Comparison of ENCODE assay signal across 8 cellular contexts in genomic region chr22:50562523-50563409, GRCh38. TPM values are rescaled to one million over a fixed set of nuclear protein-coding genes. Genes with fewer than 3 reads are reported as not detected.
A peak's percentile ranks its signal among the peaks of the same experiment; 100 is the strongest.
DNase-seq lines count a peak whose midpoint lies in the region; ATAC-seq and TF ChIP-seq lines count a peak whose summit lies in the region.

A gene with protein sequence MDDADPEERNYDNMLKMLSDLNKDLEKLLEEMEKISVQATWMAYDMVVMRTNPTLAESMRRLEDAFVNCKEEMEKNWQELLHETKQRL (minus strand): TSS chr22:50562919. CDS start chr22:50556405, 6,514 bp downstream.

- H3K4me2 ChIP-seq in BLaER1 treated with 17β-estradiol and CSF1 and Interleukin-3, amounts not matched to agents 10 nM and 100 nM = peak within 1 kb of the TSS; percentile 83 to 99 (median 94)

- no peaks in the 10 kb centered on the region for H3K9me3 ChIP-seq in BLaER1 treated with 17β-estradiol and CSF1 and Interleukin-3, amounts not matched to agents 10 nM and 100 nM (replicated peaks in 1 of 11)
- H3K9me3 ChIP-seq in left lung = no peaks in the 10 kb centered on the region

- TF ChIP-seq CTCF in left lung (IDR thresholded peaks at IDR 0.05) = peak; percentile 96 to 100

- H3K36me3 ChIP-seq in BLaER1 treated with 17β-estradiol and CSF1 and Interleukin-3, amounts not matched to agents 10 nM and 100 nM = peaks cover 3 to 10% (median 6%) of the 10 kb centered on the region in 11 experiments; a peak in 21 of 22 replicates
- no peaks in the 10 kb centered on the region for H3K36me3 ChIP-seq in left lung

- H3K27me3 ChIP-seq in BLaER1 treated with 17β-estradiol and CSF1 and Interleukin-3, amounts not matched to agents 10 nM and 100 nM = peaks cover 7 to 23% (median 19%) of the 10 kb centered on the region in 11 experiments; a peak in 18 of 22 replicates
- H3K27me3 ChIP-seq in left lung = no peaks in the 10 kb centered on the region

- DNase-seq in GM19240 (ENCODE audit: insufficient read length, low spot score) (peak; percentile 95), NCI-H524 treated with DMSO at 0.1 percent for 48 hours (lab: John Stamatoyannopoulos, UW) (peak; percentile 71), cortex of kidney (lab: John Stamatoyannopoulos, UW) (peak; percentile 51), left lung (peak; percentile 98 to 99)
- peak; percentile 100 for DNase-seq in activated CD4-positive, alpha-beta T cell treated with anti-CD3 and anti-CD28 coated beads, Interleukin-2, amount 10 ng/mL, durations not matched to agents 24 days and 14 days
- DNase-seq in stimulated activated CD4-positive, alpha-beta T cell treated with anti-CD3 and anti-CD28 coated beads, Interleukin-2, amount 100 ng/mL, for 48 hours = peak; percentile 99

- peak within 1 kb of the TSS in 3 of 11 experiments; percentile 0 to 20 (median 13); a peak in 2 of 22 replicates for H3K27ac ChIP-seq in BLaER1 treated with 17β-estradiol and CSF1 and Interleukin-3, amounts not matched to agents 10 nM and 100 nM
- H3K27ac ChIP-seq in left lung = peak within 1 kb of the TSS; percentile 63 to 73

- H3K36me3 Mint-ChIP-seq in activated CD4-positive, alpha-beta T cell treated with anti-CD3 and anti-CD28 coated beads, Interleukin-2, amount 10 ng/mL, durations not matched to agents 24 days and 14 days (ENCODE audit: low read depth) = peaks cover 1% of the 10 kb centered on the region

- no peaks in the 10 kb centered on the region for H3K9me3 Mint-ChIP-seq in activated CD4-positive, alpha-beta T cell treated with anti-CD3 and anti-CD28 coated beads, Interleukin-2, amount 10 ng/mL, durations not matched to agents 24 days and 14 days

- peak within 1 kb of the TSS; percentile 85 for H3K27ac Mint-ChIP-seq in activated CD4-positive, alpha-beta T cell treated with anti-CD3 and anti-CD28 coated beads, Interleukin-2, amount 10 ng/mL, durations not matched to agents 24 days and 14 days

- H3K27me3 Mint-ChIP-seq in activated CD4-positive, alpha-beta T cell treated with anti-CD3 and anti-CD28 coated beads, Interleukin-2, amount 10 ng/mL, durations not matched to agents 24 days and 14 days = peaks cover 14% of the 10 kb centered on the region

- H3K9ac ChIP-seq in BLaER1 treated with 17β-estradiol and CSF1 and Interleukin-3, amounts not matched to agents 10 nM and 100 nM = peak within 1 kb of the TSS in 9 of 11 experiments; percentile 31 to 72 (median 51); a peak in 14 of 22 replicates

- peak within 1 kb of the TSS; percentile 94 for H3K4me3 Mint-ChIP-seq in activated CD4-positive, alpha-beta T cell treated with anti-CD3 and anti-CD28 coated beads, Interleukin-2, amount 10 ng/mL, durations not matched to agents 24 days and 14 days

- peaks cover 7 to 11% (median 9%) of the 10 kb centered on the region in 10 experiments; a peak in 18 of 20 replicates for H3K4me1 ChIP-seq in BLaER1 treated with 17β-estradiol and CSF1 and Interleukin-3, amounts not matched to agents 10 nM and 100 nM
- H3K4me1 ChIP-seq in left lung = peaks cover 0 to 8% of the 10 kb centered on the region in 2 donors

- intact Hi-C loops in activated CD4-positive, alpha-beta T cell treated with anti-CD3 and anti-CD28 coated beads, Interleukin-2, amount 10 ng/mL, durations not matched to agents 24 days and 14 days (cut with micrococcal nuclease) = loop anchor here (1.0 to 2.0 kb wide), 4 partner anchors 20 to 36 kb away; partner anchors contain the start of genes CHKB and TYMP
- intact Hi-C loops in left lung (cut with DNase I) = no loop called here

- no peaks in the 10 kb centered on the region; a peak in 1 of 22 replicates for H4K20me1 ChIP-seq in BLaER1 treated with 17β-estradiol and CSF1 and Interleukin-3, amounts not matched to agents 10 nM and 100 nM

- peak within 1 kb of the TSS; percentile 49 to 71 (median 58) for H3K4me3 ChIP-seq in BLaER1 treated with 17β-estradiol and CSF1 and Interleukin-3, amounts not matched to agents 10 nM and 100 nM
- peak within 1 kb of the TSS; percentile 48 to 56 for H3K4me3 ChIP-seq in left lung

- peak; percentile 59 for ATAC-seq in HG03457 (IDR thresholded peaks at IDR 0.05; ENCODE audit: unreplicated experiment)
- peak; percentile 98 for ATAC-seq in left lung

- peaks cover 21% of the 10 kb centered on the region for H3K4me1 Mint-ChIP-seq in activated CD4-positive, alpha-beta T cell treated with anti-CD3 and anti-CD28 coated beads, Interleukin-2, amount 10 ng/mL, durations not matched to agents 24 days and 14 days

RNA-seq across cellular contexts. Expression of the gene that starts here (rescaled TPM):
- 0.69 TPM in 1 of 2 replicates, not detected in the other for total RNA-seq in activated CD4-positive, alpha-beta T cell treated with anti-CD3 and anti-CD28 coated beads, Interleukin-2, amount 10 ng/mL, durations not matched to agents 24 days and 14 days
- not detected for total RNA-seq in left lung

Comparison
In these comparisons a context has a peak if more than half of its experiments do, and no peak if none do; other contexts are left out.
1. Peak in DNase-seq in activated CD4-positive, alpha-beta T cell treated with anti-CD3 and anti-CD28 coated beads, Interleukin-2, amount 10 ng/mL, durations not matched to agents 24 days and 14 days; RNA of the gene not detected or under 1 TPM.
2. Peak in DNase-seq, ATAC-seq, H3K4me3 ChIP-seq and H3K27ac ChIP-seq in left lung; RNA of the gene not detected or under 1 TPM.